ENCODE assay signal across 11 cellular contexts in the genomic region with DNA sequence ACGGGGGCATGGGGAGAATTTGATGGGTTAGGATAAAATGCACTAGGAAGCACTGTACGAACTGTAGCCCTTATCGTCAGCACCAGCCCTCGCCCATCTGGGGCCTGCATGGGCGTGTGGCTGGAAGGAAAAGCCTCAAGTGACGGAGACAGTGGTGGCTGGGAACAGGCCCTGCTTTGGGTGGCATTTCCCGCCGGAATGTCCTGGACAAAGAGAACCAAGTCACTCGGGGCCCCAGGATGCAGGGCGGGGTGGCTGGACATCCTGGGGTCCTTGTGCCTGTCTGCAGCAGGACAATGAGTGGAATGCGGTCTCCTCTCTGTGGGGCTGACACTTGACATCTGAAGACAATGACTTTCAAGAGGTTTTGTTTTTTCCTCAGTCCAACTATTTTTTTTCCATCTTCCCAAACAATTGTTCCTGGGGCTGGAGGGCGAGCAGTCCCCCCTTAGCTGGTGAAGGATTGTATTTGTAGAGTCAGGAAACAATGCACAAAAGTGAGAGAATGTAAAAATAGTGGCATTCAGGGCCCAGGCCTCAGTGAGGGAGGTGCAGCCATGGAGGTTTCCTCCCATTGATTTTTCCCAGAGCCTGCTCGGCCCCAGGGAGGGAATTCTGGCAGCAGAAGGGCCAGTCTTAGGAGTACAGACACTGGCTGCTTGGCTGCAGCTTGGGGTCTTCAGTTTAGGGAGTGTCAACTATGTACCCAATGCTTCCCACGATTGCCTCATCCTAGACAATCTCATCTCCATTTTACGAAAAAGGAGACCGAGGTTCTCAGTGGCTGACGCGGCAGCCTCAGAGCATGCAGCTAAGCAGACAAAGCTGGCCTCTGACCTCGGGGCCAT.
A peak's percentile ranks its signal among the peaks of the same experiment; 100 is the strongest.
DNase-seq lines count a peak whose midpoint lies in the region; ATAC-seq, FAIRE-seq and TF ChIP-seq lines count a peak whose summit lies in the region.
"Had no signal": no experiment of that assay in that cellular context is flagged by ENCODE, and none has a peak within 500 bp of the region (broad histone marks: within the 10 kb centered on the region; RNA-seq: fewer than 3 reads in every experiment).

No MANE protein-coding gene starts in this region.

- ATAC-seq in RWPE2 (ENCODE audit: low read depth) (no peak), HG02678 (IDR thresholded peaks at IDR 0.05; ENCODE audit: unreplicated experiment) (no peak)

- H3K79me2 ChIP-seq in PC-9 (ENCODE audit: low read depth), result no peaks in the 10 kb centered on the region

- H3K27ac ChIP-seq in A673 (ENCODE audit: low read depth, low read length, poor library complexity, severe bottlenecking) (peak overlapping the region; percentile 49), RWPE2 (ENCODE audit: poor library complexity, severe bottlenecking) (no peak overlapping the region), ectodermal cell (ENCODE audit: insufficient read depth, low read depth, low read length, poor library complexity, severe bottlenecking) (peak overlapping the region; percentile 86), mesodermal cell (ENCODE audit: low read depth, low read length, severe bottlenecking) (peak overlapping the region; percentile 62), PC-9 (no peak overlapping the region)

- DNase-seq in A673 (ENCODE audit: low spot score) (no peak), RWPE2 (ENCODE audit: low spot score) (peak; percentile 76), PC-9 (no peak), NCI-H446 (lab: John Stamatoyannopoulos, UW) (no peak), H54 (ENCODE audit: insufficient read length, low spot score) (no peak)
- DNase-seq: GF-D8; NCI-H2029; stimulated activated naive CD4-positive, alpha-beta T cell treated with Interleukin-2 at 50 U/mL for 16 hours had no signal

- FAIRE-seq in H54 (lab: Jason Lieb, UNC), result no peak

- TF ChIP-seq CTCF in A673 (conservative IDR thresholded peaks at IDR 0.05; ENCODE audit: low read depth, low read length), result no peak
- no peak for TF ChIP-seq CTCF in RWPE2 (IDR thresholded peaks at IDR 0.05; ENCODE audit: poor library complexity, severe bottlenecking)
- TF ChIP-seq CTCF in PC-9 (conservative IDR thresholded peaks at IDR 0.05), result no peak

- CTCF ChIA-PET in A673 (lab: Charles Lee) (no interaction called here), PC-9 (lab: Charles Lee) (no interaction called here)

- H4K20me1 ChIP-seq in PC-9 (ENCODE audit: insufficient read depth), result no peaks in the 10 kb centered on the region

- H3K4me3 ChIP-seq in A673 (ENCODE audit: low read depth, low read length, poor library complexity, severe bottlenecking) (no peak overlapping the region), RWPE2 (ENCODE audit: severe bottlenecking) (no peak overlapping the region), ectodermal cell (ENCODE audit: insufficient read depth, low read depth, low read length) (no peak overlapping the region), mesodermal cell (ENCODE audit: extremely low read depth, insufficient read depth, low read length, poor library complexity, severe bottlenecking) (no peak overlapping the region), PC-9 (no peak overlapping the region)

- no peak for TF ChIP-seq POLR2A in H54 (IDR thresholded peaks at IDR 0.05; ENCODE audit: low read depth, low read length)

- H2AFZ ChIP-seq in PC-9, result no peak overlapping the region

- H3K9me3 ChIP-seq in A673 (ENCODE audit: low read depth, low read length, poor library complexity, severe bottlenecking), result no peaks in the 10 kb centered on the region
- H3K9me3 ChIP-seq in RWPE2 (ENCODE audit: severe bottlenecking), result no peaks in the 10 kb centered on the region
- no peaks in the 10 kb centered on the region for H3K9me3 ChIP-seq in ectodermal cell (ENCODE audit: control insufficient read depth, low read length)
- H3K9me3 ChIP-seq in mesodermal cell (ENCODE audit: control insufficient read depth, low read length), result no peaks in the 10 kb centered on the region
- H3K9me3 ChIP-seq in PC-9 (ENCODE audit: insufficient read depth, low read depth), result no peaks in the 10 kb centered on the region

- peaks cover 6% of the 10 kb centered on the region for H3K4me1 ChIP-seq in A673 (ENCODE audit: insufficient read depth, low read length, poor library complexity, severe bottlenecking)
- H3K4me1 ChIP-seq in RWPE2 (ENCODE audit: insufficient read depth, poor library complexity, severe bottlenecking), result peaks cover 9% of the 10 kb centered on the region
- H3K4me1 ChIP-seq in ectodermal cell (ENCODE audit: control insufficient read depth, insufficient read depth, low read length), result peaks cover 4% of the 10 kb centered on the region
- H3K4me1 ChIP-seq in mesodermal cell (ENCODE audit: control insufficient read depth, insufficient read depth, low read length, poor library complexity, severe bottlenecking), result peaks cover 19% of the 10 kb centered on the region
- peaks cover 10% of the 10 kb centered on the region for H3K4me1 ChIP-seq in PC-9 (replicated peaks; ENCODE audit: insufficient read depth)

- no peaks in the 10 kb centered on the region for H3K9me2 ChIP-seq in PC-9 (ENCODE audit: insufficient read depth)

- H3K36me3 ChIP-seq in A673 (ENCODE audit: insufficient read depth, low read length, poor library complexity, severe bottlenecking), result peaks cover 15% of the 10 kb centered on the region
- H3K36me3 ChIP-seq in RWPE2 (ENCODE audit: low read depth), result no peaks in the 10 kb centered on the region
- no peaks in the 10 kb centered on the region for H3K36me3 ChIP-seq in ectodermal cell (ENCODE audit: control insufficient read depth, insufficient read depth, low read length)
- H3K36me3 ChIP-seq in mesodermal cell (ENCODE audit: control insufficient read depth, insufficient read depth, low read length), result peaks cover 7% of the 10 kb centered on the region
- no peaks in the 10 kb centered on the region for H3K36me3 ChIP-seq in PC-9 (ENCODE audit: low read depth)

- H3K27me3 ChIP-seq in A673 (replicated peaks; ENCODE audit: insufficient read depth, low read depth, low read length, poor library complexity) (no peaks in the 10 kb centered on the region), RWPE2 (ENCODE audit: insufficient read depth, poor library complexity, severe bottlenecking) (no peaks in the 10 kb centered on the region), ectodermal cell (ENCODE audit: control insufficient read depth, insufficient read depth, low read length, poor library complexity, severe bottlenecking) (no peaks in the 10 kb centered on the region), PC-9 (ENCODE audit: insufficient read depth, low read depth) (no peaks in the 10 kb centered on the region)

- no peaks in the 10 kb centered on the region; the same call in 1 of the 2 replicates for H3F3A ChIP-seq in PC-9 (ENCODE audit: insufficient read depth, low read depth)

- no TSS peak for BruUV-seq in A673 (replicated peaks; lab: Mats Ljungman, UMichigan)
- BruUV-seq in PC-9 (replicated peaks; lab: Mats Ljungman, UMichigan), result no TSS peak

- H3K4me2 ChIP-seq in PC-9, result no peak overlapping the region

- intact Hi-C loops in A673 (cut with micrococcal nuclease; ENCODE audit: unreplicated experiment) (no loop called here), PC-9 (cut with micrococcal nuclease; ENCODE audit: unreplicated experiment) (no loop called here)

- whole genome bisulfite sequencing in ectodermal cell, 2 experiments, result 63 to 70% methylated on average over 19 of the region's 19 CpGs
- 80 to 83% methylated on average over 16 to 19 of the region's 19 CpGs for WGBS in mesodermal cell (ENCODE audit: insufficient coverage in 2 of 2), 2 experiments

- POLR2A ChIA-PET in A673 (lab: Charles Lee; ENCODE audit: low non-redundant PET) (no interaction called here), PC-9 (lab: Charles Lee; ENCODE audit: unreplicated experiment) (no interaction called here)

Comparison
In these comparisons a context has a peak if more than half of its experiments do, and no peak if none do; other contexts are left out.
1. H3K27ac ChIP-seq: peak in A673 (single experiment), ectodermal cell (single experiment) and mesodermal cell (single experiment); none in RWPE2 (single experiment) and PC-9 (single experiment).